ENCODE assay signal across 2 cellular contexts in the genomic region with DNA sequence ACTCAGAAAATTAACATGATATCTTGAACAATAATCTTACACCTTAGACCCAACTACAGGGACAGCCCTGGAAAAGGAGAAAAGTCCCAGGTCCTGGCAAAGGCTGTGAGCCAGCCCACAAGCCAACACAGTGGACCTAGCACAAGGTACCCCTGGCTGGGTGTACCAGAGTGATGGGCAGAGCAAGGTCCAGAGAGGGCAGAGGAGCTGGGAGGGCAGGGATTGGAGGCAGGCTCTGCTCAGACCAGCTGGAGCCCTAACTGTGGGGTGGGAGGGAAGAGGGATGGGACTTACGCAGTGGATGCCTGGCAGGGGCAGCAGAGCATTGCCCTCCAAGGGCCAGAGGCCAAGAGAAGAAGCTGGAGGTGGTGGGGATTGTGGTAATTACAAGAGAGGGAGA.
TF ChIP-seq lines count a peak whose summit lies in the region.

No MANE protein-coding gene starts in this region.

TF ChIP-seq in liver, 16 proteins besides CTCF, POLR2A, EP300 and RAD21:
- no peak for TF ChIP-seq FOXA2 (IDR thresholded peaks at IDR 0.05)
- peak; percentile 41 for TF ChIP-seq YY1 (IDR thresholded peaks at IDR 0.05)
- no peak for TF ChIP-seq TAF1 (conservative IDR thresholded peaks at IDR 0.05)
- no peak for TF ChIP-seq FOXA1 (IDR thresholded peaks at IDR 0.05)
- peak in 1 of 2 donors; percentile 45 for TF ChIP-seq JUND (IDR thresholded peaks at IDR 0.05)
- peak; percentile 76 to 82 for TF ChIP-seq RXRA (IDR thresholded peaks at IDR 0.05)
- TF ChIP-seq, protein P1, sequence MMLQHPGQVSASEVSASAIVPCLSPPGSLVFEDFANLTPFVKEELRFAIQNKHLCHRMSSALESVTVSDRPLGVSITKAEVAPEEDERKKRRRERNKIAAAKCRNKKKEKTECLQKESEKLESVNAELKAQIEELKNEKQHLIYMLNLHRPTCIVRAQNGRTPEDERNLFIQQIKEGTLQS (IDR thresholded peaks at IDR 0.05) = no peak
- peak; percentile 9 for TF ChIP-seq NR2F2 (IDR thresholded peaks at IDR 0.05)
- TF ChIP-seq HNF4A (conservative IDR thresholded peaks at IDR 0.05) = peak; percentile 96 to 97
- TF ChIP-seq SP1 (IDR thresholded peaks at IDR 0.05) = peak; percentile 86
- TF ChIP-seq, protein P2, sequence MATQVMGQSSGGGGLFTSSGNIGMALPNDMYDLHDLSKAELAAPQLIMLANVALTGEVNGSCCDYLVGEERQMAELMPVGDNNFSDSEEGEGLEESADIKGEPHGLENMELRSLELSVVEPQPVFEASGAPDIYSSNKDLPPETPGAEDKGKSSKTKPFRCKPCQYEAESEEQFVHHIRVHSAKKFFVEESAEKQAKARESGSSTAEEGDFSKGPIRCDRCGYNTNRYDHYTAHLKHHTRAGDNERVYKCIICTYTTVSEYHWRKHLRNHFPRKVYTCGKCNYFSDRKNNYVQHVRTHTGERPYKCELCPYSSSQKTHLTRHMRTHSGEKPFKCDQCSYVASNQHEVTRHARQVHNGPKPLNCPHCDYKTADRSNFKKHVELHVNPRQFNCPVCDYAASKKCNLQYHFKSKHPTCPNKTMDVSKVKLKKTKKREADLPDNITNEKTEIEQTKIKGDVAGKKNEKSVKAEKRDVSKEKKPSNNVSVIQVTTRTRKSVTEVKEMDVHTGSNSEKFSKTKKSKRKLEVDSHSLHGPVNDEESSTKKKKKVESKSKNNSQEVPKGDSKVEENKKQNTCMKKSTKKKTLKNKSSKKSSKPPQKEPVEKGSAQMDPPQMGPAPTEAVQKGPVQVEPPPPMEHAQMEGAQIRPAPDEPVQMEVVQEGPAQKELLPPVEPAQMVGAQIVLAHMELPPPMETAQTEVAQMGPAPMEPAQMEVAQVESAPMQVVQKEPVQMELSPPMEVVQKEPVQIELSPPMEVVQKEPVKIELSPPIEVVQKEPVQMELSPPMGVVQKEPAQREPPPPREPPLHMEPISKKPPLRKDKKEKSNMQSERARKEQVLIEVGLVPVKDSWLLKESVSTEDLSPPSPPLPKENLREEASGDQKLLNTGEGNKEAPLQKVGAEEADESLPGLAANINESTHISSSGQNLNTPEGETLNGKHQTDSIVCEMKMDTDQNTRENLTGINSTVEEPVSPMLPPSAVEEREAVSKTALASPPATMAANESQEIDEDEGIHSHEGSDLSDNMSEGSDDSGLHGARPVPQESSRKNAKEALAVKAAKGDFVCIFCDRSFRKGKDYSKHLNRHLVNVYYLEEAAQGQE (IDR thresholded peaks at IDR 0.05) = no peak
- TF ChIP-seq GABPA (IDR thresholded peaks at IDR 0.05 in 1 of 2, conservative IDR thresholded peaks at IDR 0.05 in 1 of 2) = no peak
- no peak for TF ChIP-seq EGR1 (IDR thresholded peaks at IDR 0.05; ENCODE audit: low read depth in 2 of 2)
- TF ChIP-seq, protein P3, sequence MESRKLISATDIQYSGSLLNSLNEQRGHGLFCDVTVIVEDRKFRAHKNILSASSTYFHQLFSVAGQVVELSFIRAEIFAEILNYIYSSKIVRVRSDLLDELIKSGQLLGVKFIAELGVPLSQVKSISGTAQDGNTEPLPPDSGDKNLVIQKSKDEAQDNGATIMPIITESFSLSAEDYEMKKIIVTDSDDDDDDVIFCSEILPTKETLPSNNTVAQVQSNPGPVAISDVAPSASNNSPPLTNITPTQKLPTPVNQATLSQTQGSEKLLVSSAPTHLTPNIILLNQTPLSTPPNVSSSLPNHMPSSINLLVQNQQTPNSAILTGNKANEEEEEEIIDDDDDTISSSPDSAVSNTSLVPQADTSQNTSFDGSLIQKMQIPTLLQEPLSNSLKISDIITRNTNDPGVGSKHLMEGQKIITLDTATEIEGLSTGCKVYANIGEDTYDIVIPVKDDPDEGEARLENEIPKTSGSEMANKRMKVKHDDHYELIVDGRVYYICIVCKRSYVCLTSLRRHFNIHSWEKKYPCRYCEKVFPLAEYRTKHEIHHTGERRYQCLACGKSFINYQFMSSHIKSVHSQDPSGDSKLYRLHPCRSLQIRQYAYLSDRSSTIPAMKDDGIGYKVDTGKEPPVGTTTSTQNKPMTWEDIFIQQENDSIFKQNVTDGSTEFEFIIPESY (IDR thresholded peaks at IDR 0.05) = peak; percentile 34
- peak; percentile 96 for TF ChIP-seq HNF4G (IDR thresholded peaks at IDR 0.05)
- TF ChIP-seq, protein P4, sequence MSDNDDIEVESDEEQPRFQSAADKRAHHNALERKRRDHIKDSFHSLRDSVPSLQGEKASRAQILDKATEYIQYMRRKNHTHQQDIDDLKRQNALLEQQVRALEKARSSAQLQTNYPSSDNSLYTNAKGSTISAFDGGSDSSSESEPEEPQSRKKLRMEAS (IDR thresholded peaks at IDR 0.05) = peak; percentile 43

TF ChIP-seq in HepG2, 621 proteins besides CTCF, POLR2A, EP300 and RAD21:
- TF ChIP-seq AHR (CRISPR knock-in tag; IDR thresholded peaks at IDR 0.05) (no peak), ZFP82 (CRISPR knock-in tag; IDR thresholded peaks at IDR 0.05; ENCODE audit: borderline replicate concordance) (no peak), ZNF746 (CRISPR knock-in tag; IDR thresholded peaks at IDR 0.05) (no peak), ZNF839 (CRISPR knock-in tag; IDR thresholded peaks at IDR 0.05; ENCODE audit: borderline replicate concordance) (no peak), ZNF567 (CRISPR knock-in tag; IDR thresholded peaks at IDR 0.05; ENCODE audit: borderline replicate concordance) (no peak), ZNF749 (CRISPR knock-in tag; IDR thresholded peaks at IDR 0.05; ENCODE audit: borderline replicate concordance) (no peak), ZNF614 (CRISPR knock-in tag; IDR thresholded peaks at IDR 0.05; ENCODE audit: borderline replicate concordance) (no peak), ZEB1 (IDR thresholded peaks at IDR 0.05; ENCODE audit: insufficient replicate concordance, low read depth) (no peak), ZNF230 (CRISPR knock-in tag; IDR thresholded peaks at IDR 0.05) (no peak), SMARCC2 (IDR thresholded peaks at IDR 0.05) (no peak), TMF1 (CRISPR knock-in tag; IDR thresholded peaks at IDR 0.05; ENCODE audit: low read depth) (no peak), NCOA2 (CRISPR knock-in tag; IDR thresholded peaks at IDR 0.05) (no peak), ISX (CRISPR knock-in tag; conservative IDR thresholded peaks at IDR 0.05) (no peak), RXRB (CRISPR knock-in tag; IDR thresholded peaks at IDR 0.05; ENCODE audit: borderline replicate concordance) (no peak)
- TF ChIP-seq, protein P5, sequence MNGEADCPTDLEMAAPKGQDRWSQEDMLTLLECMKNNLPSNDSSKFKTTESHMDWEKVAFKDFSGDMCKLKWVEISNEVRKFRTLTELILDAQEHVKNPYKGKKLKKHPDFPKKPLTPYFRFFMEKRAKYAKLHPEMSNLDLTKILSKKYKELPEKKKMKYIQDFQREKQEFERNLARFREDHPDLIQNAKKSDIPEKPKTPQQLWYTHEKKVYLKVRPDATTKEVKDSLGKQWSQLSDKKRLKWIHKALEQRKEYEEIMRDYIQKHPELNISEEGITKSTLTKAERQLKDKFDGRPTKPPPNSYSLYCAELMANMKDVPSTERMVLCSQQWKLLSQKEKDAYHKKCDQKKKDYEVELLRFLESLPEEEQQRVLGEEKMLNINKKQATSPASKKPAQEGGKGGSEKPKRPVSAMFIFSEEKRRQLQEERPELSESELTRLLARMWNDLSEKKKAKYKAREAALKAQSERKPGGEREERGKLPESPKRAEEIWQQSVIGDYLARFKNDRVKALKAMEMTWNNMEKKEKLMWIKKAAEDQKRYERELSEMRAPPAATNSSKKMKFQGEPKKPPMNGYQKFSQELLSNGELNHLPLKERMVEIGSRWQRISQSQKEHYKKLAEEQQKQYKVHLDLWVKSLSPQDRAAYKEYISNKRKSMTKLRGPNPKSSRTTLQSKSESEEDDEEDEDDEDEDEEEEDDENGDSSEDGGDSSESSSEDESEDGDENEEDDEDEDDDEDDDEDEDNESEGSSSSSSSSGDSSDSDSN (CRISPR knock-in tag; IDR thresholded peaks at IDR 0.05) = no peak
- TF ChIP-seq, protein P6, sequence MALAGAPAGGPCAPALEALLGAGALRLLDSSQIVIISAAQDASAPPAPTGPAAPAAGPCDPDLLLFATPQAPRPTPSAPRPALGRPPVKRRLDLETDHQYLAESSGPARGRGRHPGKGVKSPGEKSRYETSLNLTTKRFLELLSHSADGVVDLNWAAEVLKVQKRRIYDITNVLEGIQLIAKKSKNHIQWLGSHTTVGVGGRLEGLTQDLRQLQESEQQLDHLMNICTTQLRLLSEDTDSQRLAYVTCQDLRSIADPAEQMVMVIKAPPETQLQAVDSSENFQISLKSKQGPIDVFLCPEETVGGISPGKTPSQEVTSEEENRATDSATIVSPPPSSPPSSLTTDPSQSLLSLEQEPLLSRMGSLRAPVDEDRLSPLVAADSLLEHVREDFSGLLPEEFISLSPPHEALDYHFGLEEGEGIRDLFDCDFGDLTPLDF (CRISPR knock-in tag; IDR thresholded peaks at IDR 0.05) = no peak
- TF ChIP-seq, protein P7, sequence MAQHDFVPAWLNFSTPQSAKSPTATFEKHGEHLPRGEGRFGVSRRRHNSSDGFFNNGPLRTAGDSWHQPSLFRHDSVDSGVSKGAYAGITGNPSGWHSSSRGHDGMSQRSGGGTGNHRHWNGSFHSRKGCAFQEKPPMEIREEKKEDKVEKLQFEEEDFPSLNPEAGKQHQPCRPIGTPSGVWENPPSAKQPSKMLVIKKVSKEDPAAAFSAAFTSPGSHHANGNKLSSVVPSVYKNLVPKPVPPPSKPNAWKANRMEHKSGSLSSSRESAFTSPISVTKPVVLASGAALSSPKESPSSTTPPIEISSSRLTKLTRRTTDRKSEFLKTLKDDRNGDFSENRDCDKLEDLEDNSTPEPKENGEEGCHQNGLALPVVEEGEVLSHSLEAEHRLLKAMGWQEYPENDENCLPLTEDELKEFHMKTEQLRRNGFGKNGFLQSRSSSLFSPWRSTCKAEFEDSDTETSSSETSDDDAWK (CRISPR knock-in tag; IDR thresholded peaks at IDR 0.05) = no peak
- TF ChIP-seq, protein P8, sequence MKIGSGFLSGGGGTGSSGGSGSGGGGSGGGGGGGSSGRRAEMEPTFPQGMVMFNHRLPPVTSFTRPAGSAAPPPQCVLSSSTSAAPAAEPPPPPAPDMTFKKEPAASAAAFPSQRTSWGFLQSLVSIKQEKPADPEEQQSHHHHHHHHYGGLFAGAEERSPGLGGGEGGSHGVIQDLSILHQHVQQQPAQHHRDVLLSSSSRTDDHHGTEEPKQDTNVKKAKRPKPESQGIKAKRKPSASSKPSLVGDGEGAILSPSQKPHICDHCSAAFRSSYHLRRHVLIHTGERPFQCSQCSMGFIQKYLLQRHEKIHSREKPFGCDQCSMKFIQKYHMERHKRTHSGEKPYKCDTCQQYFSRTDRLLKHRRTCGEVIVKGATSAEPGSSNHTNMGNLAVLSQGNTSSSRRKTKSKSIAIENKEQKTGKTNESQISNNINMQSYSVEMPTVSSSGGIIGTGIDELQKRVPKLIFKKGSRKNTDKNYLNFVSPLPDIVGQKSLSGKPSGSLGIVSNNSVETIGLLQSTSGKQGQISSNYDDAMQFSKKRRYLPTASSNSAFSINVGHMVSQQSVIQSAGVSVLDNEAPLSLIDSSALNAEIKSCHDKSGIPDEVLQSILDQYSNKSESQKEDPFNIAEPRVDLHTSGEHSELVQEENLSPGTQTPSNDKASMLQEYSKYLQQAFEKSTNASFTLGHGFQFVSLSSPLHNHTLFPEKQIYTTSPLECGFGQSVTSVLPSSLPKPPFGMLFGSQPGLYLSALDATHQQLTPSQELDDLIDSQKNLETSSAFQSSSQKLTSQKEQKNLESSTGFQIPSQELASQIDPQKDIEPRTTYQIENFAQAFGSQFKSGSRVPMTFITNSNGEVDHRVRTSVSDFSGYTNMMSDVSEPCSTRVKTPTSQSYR (CRISPR knock-in tag; IDR thresholded peaks at IDR 0.05; ENCODE audit: borderline replicate concordance) = no peak
